9 cellular contexts compared by ENCODE assay signal in genomic region chr9:5509573-5509972, GRCh38. TPM values are rescaled to one million over a fixed set of nuclear protein-coding genes. Genes with fewer than 3 reads are reported as not detected.
DNase-seq lines count a peak whose midpoint lies in the region; ATAC-seq and TF ChIP-seq lines count a peak whose summit lies in the region.
"Had no signal": no experiment of that assay in that cellular context is flagged by ENCODE, and none has a peak within 500 bp of the region (broad histone marks: within the 10 kb centered on the region; RNA-seq: fewer than 3 reads in every experiment).

No MANE protein-coding gene starts in this region.

- H3K36me3 ChIP-seq in RWPE2 (ENCODE audit: low read depth) = no peaks in the 10 kb centered on the region
- H3K36me3 ChIP-seq in esophagus squamous epithelium = no peaks in the 10 kb centered on the region
- no peaks in the 10 kb centered on the region for H3K36me3 ChIP-seq in sigmoid colon

- peaks cover 30% of the 10 kb centered on the region for H3K4me1 ChIP-seq in RWPE2 (ENCODE audit: insufficient read depth, poor library complexity, severe bottlenecking)
- H3K4me1 ChIP-seq in esophagus squamous epithelium = peaks cover 0 to 33% (median 15%) of the 10 kb centered on the region in 3 donors
- peaks cover 0 to 9% (median 6%) of the 10 kb centered on the region in 4 donors for H3K4me1 ChIP-seq in sigmoid colon

- ATAC-seq in RWPE2 (ENCODE audit: low read depth) (peak; percentile 90), GM18520 (IDR thresholded peaks at IDR 0.05; ENCODE audit: unreplicated experiment) (no peak), HG02571 (IDR thresholded peaks at IDR 0.05; ENCODE audit: unreplicated experiment) (no peak)
- ATAC-seq: K562 had no signal

- H3K27ac ChIP-seq in RWPE2 (ENCODE audit: poor library complexity, severe bottlenecking) (peak overlapping the region; percentile 98), esophagus squamous epithelium (peak overlapping the region in 3 of 4 donors; percentile 76 to 83 (median 78)), sigmoid colon (peak overlapping the region; percentile 42 to 63 (median 50))

- H3K27me3 ChIP-seq in RWPE2 (ENCODE audit: insufficient read depth, poor library complexity, severe bottlenecking) (no peaks in the 10 kb centered on the region), esophagus squamous epithelium (no peaks in the 10 kb centered on the region), sigmoid colon (no peaks in the 10 kb centered on the region)

- TF ChIP-seq EP300 in sigmoid colon (IDR thresholded peaks at IDR 0.05) = no peak

- TF ChIP-seq POLR2A in esophagus squamous epithelium (IDR thresholded peaks at IDR 0.05) = no peak
- TF ChIP-seq POLR2A in sigmoid colon (IDR thresholded peaks at IDR 0.05) = no peak

- H3K9me3 ChIP-seq in RWPE2 (ENCODE audit: severe bottlenecking) (no peaks in the 10 kb centered on the region), esophagus squamous epithelium (no peaks in the 10 kb centered on the region), sigmoid colon (no peaks in the 10 kb centered on the region)

- H3K4me3 ChIP-seq in RWPE2 (ENCODE audit: severe bottlenecking) = no peak overlapping the region
- no peak overlapping the region for H3K4me3 ChIP-seq in esophagus squamous epithelium
- peak overlapping the region in 1 of 4 donors; percentile 20 for H3K4me3 ChIP-seq in sigmoid colon
- H3K4me3 ChIP-seq: K562 had no signal

- 47 to 52% methylated on average over 2 of the region's 2 CpGs for WGBS in esophagus squamous epithelium, 2 donors
- 81 to 82% methylated on average over 2 of the region's 2 CpGs for WGBS in sigmoid colon, 2 donors

- DNase-seq in GM04503 (ENCODE audit: low read depth) (peak; percentile 85), RWPE2 (ENCODE audit: low spot score) (no peak), esophagus squamous epithelium (lab: John Stamatoyannopoulos, UW) (no peak), sigmoid colon (no peak), epidermal melanocyte (ENCODE audit: insufficient read length, low spot score) (no peak)
- no peak for DNase-seq in stimulated activated CD4-positive, alpha-beta T cell treated with anti-CD3 and anti-CD28 coated beads, Interleukin-4, amount 100 ng/mL, for 4 hours

- intact Hi-C loops in esophagus squamous epithelium (cut with DNase I) = no loop called here
- intact Hi-C loops in sigmoid colon (cut with DNase I) = no loop called here

- TF ChIP-seq CTCF in RWPE2 (IDR thresholded peaks at IDR 0.05; ENCODE audit: poor library complexity, severe bottlenecking) (no peak), esophagus squamous epithelium (IDR thresholded peaks at IDR 0.05) (no peak), sigmoid colon (IDR thresholded peaks at IDR 0.05) (no peak)

RNA-seq across cellular contexts. Expression of gene PDCD1LG2, which starts 0.8 kb away (rescaled TPM):
- 1 to 10 TPM in 1 of 4 donors, under 1 TPM in 3; 0.23 to 3.6 (median 0.31) TPM for total RNA-seq in esophagus squamous epithelium
- 1 to 10 TPM; 1.1 to 2.8 (median 1.9) TPM for total RNA-seq in sigmoid colon
- 1 to 10 TPM in 2 of 3 donors, under 1 TPM in 1; 0.60 to 1.2 (median 1.2) TPM for polyA plus RNA-seq in sigmoid colon
- total RNA-seq: K562 had no signal
- polyA plus RNA-seq: K562 had no signal

RNA-seq across cellular contexts. Expression of gene CD274, which starts 59.2 kb away (rescaled TPM):
- 1 to 10 TPM; 1.3 to 3.5 (median 2.2) TPM for total RNA-seq in esophagus squamous epithelium
- 1 to 10 TPM in 3 of 4 donors, under 1 TPM in 1; 0.68 to 8.9 (median 1.3) TPM for total RNA-seq in sigmoid colon
- 1 to 10 TPM; 1.4 to 4.3 (median 4.2) TPM for polyA plus RNA-seq in sigmoid colon
